8 cellular contexts compared by ENCODE assay signal in genomic region chr22:35627267-35628041, GRCh38. TPM values are rescaled to one million over a fixed set of nuclear protein-coding genes. Genes with fewer than 3 reads are reported as not detected.
DNase-seq lines count a peak whose midpoint lies in the region; ATAC-seq and FAIRE-seq lines count a peak whose summit lies in the region.

No MANE protein-coding gene starts in this region.

- H3K18ac ChIP-seq in trophoblast cell (ENCODE audit: low read length) = peak overlapping the region; percentile 44

- WGBS in trophoblast cell (ENCODE audit: extremely low coverage, insufficient coverage, insufficient read length) = no CpG with 5 or more reads among the region's 21 CpGs

- H2AFZ ChIP-seq in trophoblast cell (ENCODE audit: insufficient read depth, low read length, poor library complexity) = peak overlapping the region; percentile 72

- H2BK12ac ChIP-seq in trophoblast cell (ENCODE audit: low read length) = peak overlapping the region; percentile 28

- H2BK120ac ChIP-seq in trophoblast cell (ENCODE audit: insufficient read depth, low read length, poor library complexity) = peak overlapping the region; percentile 43

- no peaks in the 10 kb centered on the region for H3K79me2 ChIP-seq in trophoblast cell (ENCODE audit: control insufficient read depth, insufficient read depth, low read length, poor library complexity)

- H3K4ac ChIP-seq in trophoblast cell (ENCODE audit: low read depth, low read length) = no peak overlapping the region

- peak overlapping the region; percentile 44 for H4K8ac ChIP-seq in trophoblast cell (ENCODE audit: low read depth, low read length)

- no peak overlapping the region for H2AK5ac ChIP-seq in trophoblast cell (ENCODE audit: low read length)

- peaks cover 6 to 7% of the 10 kb centered on the region in 2 experiments for H3K4me1 ChIP-seq in trophoblast cell (ENCODE audit: control insufficient read depth in 1 of 2, insufficient read depth in 2 of 2, low read length in 2 of 2)

- intact Hi-C loops in Right ventricle myocardium inferior (cut with DNase I) = loop anchor here (1.0 to 10.0 kb wide), 6 partner anchors 115 to 497 kb away; partner anchors contain the start of gene RBFOX2

- DNase-seq in COR-L47 (lab: John Stamatoyannopoulos, UW) = peak; percentile 65
- DNase-seq in HTR-8/SVneo (ENCODE audit: insufficient read length, low spot score) = peak; percentile 67
- peak; percentile 74 to 92 for DNase-seq in SHP77 (lab: John Stamatoyannopoulos, UW)
- peak; percentile 25 for DNase-seq in activated naive CD8-positive, alpha-beta T cell treated with anti-CD3 and anti-CD28 coated beads, Interleukin-2, amount 50 U/mL, for 16 hours (ENCODE audit: low read depth, low spot score)
- DNase-seq in Right ventricle myocardium inferior (ENCODE audit: missing footprints) = no peak
- DNase-seq in trophoblast cell = peak; percentile 47 to 62
- DNase-seq in ureter (ENCODE audit: low spot score) = peak; percentile 88
- no peak for DNase-seq in putamen (ENCODE audit: low spot score)

- H2BK5ac ChIP-seq in trophoblast cell (ENCODE audit: low read depth, low read length, poor library complexity) = peak overlapping the region; percentile 8

- no peaks in the 10 kb centered on the region for H3K36me3 ChIP-seq in trophoblast cell (ENCODE audit: control insufficient read depth in 1 of 2, insufficient read depth in 2 of 2, low read length in 2 of 2)

- H3K27ac ChIP-seq in trophoblast cell (ENCODE audit: low read depth, low read length) = no peak overlapping the region

- no peak overlapping the region for H3K9ac ChIP-seq in trophoblast cell (ENCODE audit: low read length)

- peak; percentile 67 for ATAC-seq in Right ventricle myocardium inferior

- peak; percentile 33 for FAIRE-seq in HTR-8/SVneo (lab: Jason Lieb, UNC)

- H3K4me2 ChIP-seq in trophoblast cell (ENCODE audit: low read length) = peak overlapping the region; percentile 70

- H4K91ac ChIP-seq in trophoblast cell (ENCODE audit: low read depth, low read length) = peak overlapping the region; percentile 28

- no peaks in the 10 kb centered on the region for H3K27me3 ChIP-seq in trophoblast cell (ENCODE audit: insufficient read depth, low read length)

- peak overlapping the region; percentile 9 for H4K12ac ChIP-seq in trophoblast cell (ENCODE audit: low read depth, low read length)

- peak overlapping the region; percentile 7 for H3K14ac ChIP-seq in trophoblast cell (ENCODE audit: low read length)

- H3K79me1 ChIP-seq in trophoblast cell (ENCODE audit: low read length) = peaks cover 8% of the 10 kb centered on the region

- H3K4me3 ChIP-seq in trophoblast cell (ENCODE audit: low read depth, low read length) = peak overlapping the region; percentile 64

- H3K23ac ChIP-seq in trophoblast cell (ENCODE audit: low read length) = no peak overlapping the region

- H3K9me3 ChIP-seq in trophoblast cell (ENCODE audit: insufficient read depth, low read depth, low read length) = no peaks in the 10 kb centered on the region

RNA-seq across cellular contexts. Expression of gene MB, which starts 10.3 kb away (rescaled TPM):
- total RNA-seq in Right ventricle myocardium inferior (17,829 TPM), ureter (3.4 TPM)
- polyA plus RNA-seq in trophoblast cell (2013) = 0.70 and 0.71 TPM in 2 replicates

RNA-seq across cellular contexts. Expression of gene APOL6, which starts 20.8 kb away (rescaled TPM):
- total RNA-seq in Right ventricle myocardium inferior (6.6 TPM), ureter (37.2 TPM)
- polyA plus RNA-seq in trophoblast cell (2013) = 0.37 and 0.43 TPM in 2 replicates

Comparison
In these comparisons a context has a peak if more than half of its experiments do, and no peak if none do; other contexts are left out.
1. DNase-seq: peak in COR-L47 (single experiment), HTR-8/SVneo (single experiment), SHP77 (2 of 2), activated naive CD8-positive, alpha-beta T cell treated with anti-CD3 and anti-CD28 coated beads, Interleukin-2, amount 50 U/mL, for 16 hours (single experiment), trophoblast cell (2 of 2) and ureter (single experiment); none in Right ventricle myocardium inferior (single experiment) and putamen (single experiment).
2. RNA of gene MB, which starts 10.3 kb away (total RNA-seq): 17,829 TPM in Right ventricle myocardium inferior (single experiment); 3.4 TPM in ureter (single experiment); every median in the first group is over 1,000 times any median in the second.